Comparison of ENCODE assay signal across 4 cellular contexts in genomic region chr13:52806029-52806428, GRCh38. TPM values are rescaled to one million over a fixed set of nuclear protein-coding genes. Genes with fewer than 3 reads are reported as not detected.
"Had no signal": no experiment of that assay in that cellular context is flagged by ENCODE, and none has a peak within 500 bp of the region (broad histone marks: within the 10 kb centered on the region; RNA-seq: fewer than 3 reads in every experiment).

No MANE protein-coding gene starts in this region.

- ATAC-seq: GM12878 had no signal

- DNase-seq: GDM1, GF-D8 had no signal

RNA-seq across cellular contexts. Expression of gene PCDH8, which starts 42.4 kb away (rescaled TPM):
- total RNA-seq: G401 had no signal
